19 cellular contexts compared by ENCODE assay signal in genomic region chr17:44191389-44191788, GRCh38. TPM values are rescaled to one million over a fixed set of nuclear protein-coding genes. Genes with fewer than 3 reads are reported as not detected.
DNase-seq lines count a peak whose midpoint lies in the region; ATAC-seq and TF ChIP-seq lines count a peak whose summit lies in the region.
"Had no signal": no experiment of that assay in that cellular context is flagged by ENCODE, and none has a peak within 500 bp of the region (broad histone marks: within the 10 kb centered on the region; RNA-seq: fewer than 3 reads in every experiment).

No MANE protein-coding gene starts in this region.

- H3K18ac ChIP-seq in neuronal stem cell (ENCODE audit: low read length) = no peak overlapping the region

- CTCF ChIA-PET in CD4-positive, alpha-beta T cell (lab: Charles Lee) = no interaction called here

- H3K79me2 ChIP-seq in GM23338 (replicated peaks; ENCODE audit: insufficient read depth) = peaks cover 13% of the 10 kb centered on the region

- DNase-seq in CD4-positive, alpha-beta T cell = no peak
- DNase-seq in GM23338 (ENCODE audit: low spot score) (no peak), neuronal stem cell (ENCODE audit: low spot score) (no peak), psoas muscle (no peak), mucosa of gallbladder (ENCODE audit: low spot score) (no peak), HT-29 (ENCODE audit: low spot score) (no peak)
- DNase-seq: activated CD4-positive, alpha-beta memory T cell treated with anti-CD3 and anti-CD28 coated beads, Interleukin-2, amount 10 ng/mL, durations not matched to agents 7 days and 5 days; activated gamma-delta T cell treated with Interleukin-2 at 50 U/mL for 16 hours; immature natural killer cell; mammary epithelial cell; NCI-H1417 treated with DMSO at 0.1 percent for 48 hours; NCI-H2227 treated with DMSO at 0.1 percent for 48 hours; ovary; SIG-M5; stimulated activated naive CD8-positive, alpha-beta T cell treated with anti-CD3 and anti-CD28 coated beads, Interleukin-15, Interleukin-2, amounts not matched to agents 100 U/mL and 50 U/mL, for 24 hours had no signal

- WGBS in neuronal stem cell (ENCODE audit: extremely low coverage in 2 of 2, insufficient read length in 2 of 2, insufficient replicate concordance in 1 of 2), 2 donors = no CpG with 5 or more reads among the region's 4 CpGs
- WGBS in psoas muscle, 3 donors = 40 to 49% (median 43%) methylated on average over 4 of the region's 4 CpGs

- H3K4me2 ChIP-seq in GM23338 (peak overlapping the region; percentile 64; the same call in 1 of the 2 replicates), neuronal stem cell (ENCODE audit: insufficient read depth, low read length, poor library complexity, severe bottlenecking) (no peak overlapping the region)
- H3K4me2 ChIP-seq: KMS-11 had no signal

- H3K4ac ChIP-seq in neuronal stem cell (ENCODE audit: low read length) = no peak overlapping the region

- intact Hi-C loops in CD4-positive, alpha-beta T cell (cut with DNase I, micrococcal nuclease) = no loop called here
- intact Hi-C loops in psoas muscle (cut with DNase I) = no loop called here

- peak overlapping the region; percentile 66 for H3K27ac Mint-ChIP-seq in CD4-positive, alpha-beta T cell
- peak overlapping the region; percentile 89 for H3K27ac Mint-ChIP-seq in GM23338
- H3K27ac Mint-ChIP-seq in brain = peak overlapping the region; percentile 61 to 97 (median 81)
- H3K27ac Mint-ChIP-seq: activated CD4-positive, alpha-beta memory T cell treated with anti-CD3 and anti-CD28 coated beads, Interleukin-2, amount 10 ng/mL, durations not matched to agents 7 days and 5 days had no signal

- H4K20me1 ChIP-seq in GM23338 (replicated peaks; ENCODE audit: insufficient read depth) = peaks cover 4% of the 10 kb centered on the region; the same call in 1 of the 2 replicates

- no peak overlapping the region for H4K91ac ChIP-seq in neuronal stem cell (ENCODE audit: low read depth, low read length, poor library complexity)

- H3K27ac ChIP-seq in CD4-positive, alpha-beta T cell (ENCODE audit: low read depth, low read length) = no peak overlapping the region
- H3K27ac ChIP-seq in GM23338 (ENCODE audit: low read depth) (peak overlapping the region; percentile 74), neuronal stem cell (replicated peaks; ENCODE audit: low read length) (peak overlapping the region; percentile 40), psoas muscle (no peak overlapping the region)
- H3K27ac ChIP-seq: KMS-11, ovary had no signal

- H2BK120ac ChIP-seq in neuronal stem cell (ENCODE audit: low read depth, low read length) = no peak overlapping the region

- no peaks in the 10 kb centered on the region for H3K9me3 ChIP-seq in CD4-positive, alpha-beta T cell (ENCODE audit: control insufficient read depth, low read length)
- no peaks in the 10 kb centered on the region for H3K9me3 ChIP-seq in neuronal stem cell (replicated peaks in 1 of 2; ENCODE audit: control insufficient read depth in 2 of 2, insufficient read depth in 1 of 2, low read depth in 1 of 2, low read length in 2 of 2)
- H3K9me3 ChIP-seq in psoas muscle = no peaks in the 10 kb centered on the region
- H3K9me3 ChIP-seq: HAP-1, ovary had no signal

- H3K36me3 ChIP-seq in GM23338 (ENCODE audit: insufficient read depth) (peaks cover 12% of the 10 kb centered on the region), neuronal stem cell (replicated peaks in 1 of 2; ENCODE audit: control insufficient read depth in 2 of 2, insufficient read depth in 2 of 2, low read length in 2 of 2) (peaks cover 41 to 69% of the 10 kb centered on the region in 2 donors), psoas muscle (ENCODE audit: insufficient read depth in 1 of 2, low read depth in 1 of 2) (peaks cover 5 to 71% of the 10 kb centered on the region in 2 donors)
- H3K36me3 ChIP-seq: ovary had no signal

- no peak overlapping the region for H2BK12ac ChIP-seq in neuronal stem cell (ENCODE audit: low read length)

- no peaks in the 10 kb centered on the region for H3K27me3 Mint-ChIP-seq in CD4-positive, alpha-beta T cell
- H3K27me3 Mint-ChIP-seq in GM23338 (ENCODE audit: insufficient read depth, low read depth, poor library complexity) (peaks cover 17% of the 10 kb centered on the region), brain (peaks cover 6% of the 10 kb centered on the region)
- H3K27me3 Mint-ChIP-seq: activated CD4-positive, alpha-beta memory T cell treated with anti-CD3 and anti-CD28 coated beads, Interleukin-2, amount 10 ng/mL, durations not matched to agents 7 days and 5 days had no signal

- no peak overlapping the region for H2BK15ac ChIP-seq in neuronal stem cell (ENCODE audit: low read length)

- peaks cover 28% of the 10 kb centered on the region for H3K4me1 Mint-ChIP-seq in CD4-positive, alpha-beta T cell (ENCODE audit: low read depth)
- H3K4me1 Mint-ChIP-seq in GM23338 = peaks cover 32% of the 10 kb centered on the region
- peaks cover 49% of the 10 kb centered on the region for H3K4me1 Mint-ChIP-seq in brain

- no peak for TF ChIP-seq CTCF in CD4-positive, alpha-beta T cell (IDR thresholded peaks at IDR 0.05)
- TF ChIP-seq CTCF in GM23338 (conservative IDR thresholded peaks at IDR 0.05; ENCODE audit: low read depth in 2 of 2) (no peak), brain (conservative IDR thresholded peaks at IDR 0.05) (no peak), psoas muscle (IDR thresholded peaks at IDR 0.05) (no peak)

- no peak overlapping the region for H4K8ac ChIP-seq in neuronal stem cell (ENCODE audit: low read depth, low read length)

- no peak overlapping the region for H3K23ac ChIP-seq in neuronal stem cell (ENCODE audit: low read depth, low read length, poor library complexity)

- no peaks in the 10 kb centered on the region for H3K9me2 ChIP-seq in GM23338 (ENCODE audit: insufficient read depth)

- H3K4me3 ChIP-seq in GM23338 (peak overlapping the region; percentile 10; the same call in 1 of the 2 replicates), neuronal stem cell (ENCODE audit: low read length in 2 of 2) (no peak overlapping the region), psoas muscle (no peak overlapping the region)
- H3K4me3 ChIP-seq: HAP-1, ovary had no signal

- H3K9ac ChIP-seq in neuronal stem cell (ENCODE audit: low read depth, low read length, poor library complexity) = no peak overlapping the region
- H3K9ac ChIP-seq: KMS-11 had no signal

- H3K79me1 ChIP-seq in neuronal stem cell (ENCODE audit: low read depth, low read length) = peaks cover 13% of the 10 kb centered on the region

- no peaks in the 10 kb centered on the region for H3K27me3 ChIP-seq in CD4-positive, alpha-beta T cell (ENCODE audit: control insufficient read depth, insufficient read depth, low read length)
- H3K27me3 ChIP-seq in GM23338 (ENCODE audit: insufficient read depth) (no peaks in the 10 kb centered on the region), neuronal stem cell (ENCODE audit: control insufficient read depth in 3 of 3, insufficient read depth in 3 of 3, low read depth in 1 of 3, low read length in 3 of 3) (no peaks in the 10 kb centered on the region), psoas muscle (ENCODE audit: insufficient read depth in 3 of 3, low read length in 2 of 3) (no peaks in the 10 kb centered on the region)
- H3K27me3 ChIP-seq: ovary had no signal

- peaks cover 28% of the 10 kb centered on the region for H3K4me1 ChIP-seq in GM23338 (ENCODE audit: insufficient read depth)
- peaks cover 0 to 3% of the 10 kb centered on the region in 2 donors for H3K4me1 ChIP-seq in neuronal stem cell (ENCODE audit: control insufficient read depth in 2 of 2, insufficient read depth in 1 of 2, low read depth in 1 of 2, low read length in 2 of 2)
- H3K4me1 ChIP-seq in psoas muscle = peaks cover 9% of the 10 kb centered on the region

- H2AFZ ChIP-seq in GM23338 (no peak overlapping the region), neuronal stem cell (ENCODE audit: low read length) (no peak overlapping the region)

- no peak overlapping the region for H2AK5ac ChIP-seq in neuronal stem cell (ENCODE audit: low read depth, low read length)

- peak overlapping the region; percentile 79 for H3K4me3 Mint-ChIP-seq in CD4-positive, alpha-beta T cell
- H3K4me3 Mint-ChIP-seq in GM23338 (peak overlapping the region; percentile 43; the same call in 1 of the 3 replicates), brain (peak overlapping the region in 3 of 5 experiments; percentile 36 to 85 (median 66))
- H3K4me3 Mint-ChIP-seq: activated CD4-positive, alpha-beta memory T cell treated with anti-CD3 and anti-CD28 coated beads, Interleukin-2, amount 10 ng/mL, durations not matched to agents 7 days and 5 days; immature natural killer cell had no signal

- POLR2A ChIA-PET in CD4-positive, alpha-beta T cell (lab: Charles Lee) = interaction anchor here (1.2 kb wide), 1 partner anchor 9 kb away, joined by 3 read pairs; no protein-coding TSS in a partner anchor

- ATAC-seq in CD4-positive, alpha-beta T cell (ENCODE audit: poor library complexity) = no peak
- ATAC-seq in GM23338 (no peak; the same call in 2 of the 3 replicates), psoas muscle (no peak)
- ATAC-seq: stimulated activated naive CD8-positive, alpha-beta T cell treated with anti-CD3 and anti-CD28 coated beads, Interleukin-15, Interleukin-2, amounts not matched to agents 100 U/mL and 50 U/mL, for 24 hours had no signal

- peaks cover 74% of the 10 kb centered on the region for H3K36me3 Mint-ChIP-seq in CD4-positive, alpha-beta T cell (ENCODE audit: low read depth)
- H3K36me3 Mint-ChIP-seq in GM23338 (ENCODE audit: low read depth) = peaks cover 52% of the 10 kb centered on the region
- peaks cover 41% of the 10 kb centered on the region for H3K36me3 Mint-ChIP-seq in brain

- H3K14ac ChIP-seq in neuronal stem cell (ENCODE audit: low read length) = no peak overlapping the region

- no peaks in the 10 kb centered on the region for H3K9me3 Mint-ChIP-seq in CD4-positive, alpha-beta T cell
- H3K9me3 Mint-ChIP-seq in GM23338 (no peaks in the 10 kb centered on the region), brain (no peaks in the 10 kb centered on the region)
- H3K9me3 Mint-ChIP-seq: activated CD4-positive, alpha-beta memory T cell treated with anti-CD3 and anti-CD28 coated beads, Interleukin-2, amount 10 ng/mL, durations not matched to agents 7 days and 5 days; immature natural killer cell had no signal

- H3F3A ChIP-seq in GM23338 (replicated peaks; ENCODE audit: low read depth) = peaks cover 29% of the 10 kb centered on the region; the same call in 1 of the 2 replicates

- no peak overlapping the region for H2BK5ac ChIP-seq in neuronal stem cell (ENCODE audit: low read length)

RNA-seq across cellular contexts. Expression of gene TMUB2, which starts 4.6 kb away (rescaled TPM):
- 10 to 100 TPM; 33.3 to 34.8 TPM for total RNA-seq in CD4-positive, alpha-beta T cell
- total RNA-seq in GM23338 (2014; rRNA removed; shearing (Covaris generic)) = 15.9 and 20.8 TPM in 2 replicates
- polyA plus RNA-seq in GM23338 (2016; fragmentation: Nextera tagmentation; extraction: Ambion mirVana) (16.5 and 17.0 TPM in 2 replicates), brain (ENCODE audit: insufficient read depth, low read depth, low replicate concordance) (63.5 TPM), psoas muscle (10 to 100 TPM; 22.8 to 44.4 (median 34.7) TPM)
- 22.0 TPM for polyA plus RNA-seq in neuronal stem cell (2013, experiment 1 of 2)
- 22.0 TPM for polyA plus RNA-seq in neuronal stem cell (2013, experiment 2 of 2)
- total RNA-seq in psoas muscle (10 to 100 TPM; 14.1 to 20.9 (median 20.3) TPM), mucosa of gallbladder (49.4 TPM)
- total RNA-seq in HT-29 (2014; rRNA removed; shearing (Covaris generic)) = 41.9 and 45.4 TPM in 2 replicates

RNA-seq across cellular contexts. Expression of gene ATXN7L3, which starts 8.3 kb away (rescaled TPM):
- total RNA-seq in CD4-positive, alpha-beta T cell = 10 to 100 TPM; 85.2 to 99.2 TPM
- total RNA-seq in GM23338 (2014; rRNA removed; shearing (Covaris generic)) = 79.3 and 95.0 TPM in 2 replicates
- 20.3 and 20.6 TPM in 2 replicates for polyA plus RNA-seq in GM23338 (2016; fragmentation: Nextera tagmentation; extraction: Ambion mirVana)
- polyA plus RNA-seq in brain (ENCODE audit: insufficient read depth, low read depth, low replicate concordance) = 77.5 TPM
- 45.0 TPM for polyA plus RNA-seq in neuronal stem cell (2013, experiment 1 of 2)
- polyA plus RNA-seq in neuronal stem cell (2013, experiment 2 of 2) = 44.5 TPM
- 10 to 100 TPM; 25.6 to 42.6 (median 38.8) TPM for total RNA-seq in psoas muscle
- polyA plus RNA-seq in psoas muscle = 10 to 100 TPM; 20.4 to 35.1 (median 21.8) TPM
- total RNA-seq in mucosa of gallbladder = 77.0 TPM
- total RNA-seq in HT-29 (2014; rRNA removed; shearing (Covaris generic)) = 70.5 and 82.7 TPM in 2 replicates

RNA-seq across cellular contexts. Expression of gene ASB16, which starts 20.9 kb away (rescaled TPM):
- total RNA-seq in CD4-positive, alpha-beta T cell = under 1 TPM in 1 of 2 experiments, not detected in 1; 0.11 TPM
- total RNA-seq in GM23338 (2014; rRNA removed; shearing (Covaris generic)) = not detected in 2 replicates
- polyA plus RNA-seq in GM23338 (2016; fragmentation: Nextera tagmentation; extraction: Ambion mirVana) (0.21 and 0.47 TPM in 2 replicates), brain (ENCODE audit: insufficient read depth, low read depth, low replicate concordance) (0.92 TPM), psoas muscle (10 to 100 TPM in 1 of 3 donors, 1 to 10 TPM in 2; 1.1 to 16.5 (median 9.9) TPM)
- 0.13 TPM for polyA plus RNA-seq in neuronal stem cell (2013, experiment 1 of 2)
- polyA plus RNA-seq in neuronal stem cell (2013, experiment 2 of 2) = 0.07 TPM
- total RNA-seq in psoas muscle (10 to 100 TPM; 17.0 to 43.4 (median 26.1) TPM), mucosa of gallbladder (0.58 TPM)
- total RNA-seq in HT-29 (2014; rRNA removed; shearing (Covaris generic)) = 0.03 TPM in 1 of 2 replicates, not detected in the other
- total RNA-seq: G401, mammary epithelial cell had no signal
- polyA plus RNA-seq: mammary epithelial cell had no signal

RNA-seq across cellular contexts. Expression of gene UBTF, which starts 28.1 kb away (rescaled TPM):
- total RNA-seq in CD4-positive, alpha-beta T cell = 100 to 1,000 TPM; 148 to 158 TPM
- total RNA-seq in GM23338 (2014; rRNA removed; shearing (Covaris generic)) = 62.2 and 78.8 TPM in 2 replicates
- polyA plus RNA-seq in GM23338 (2016; fragmentation: Nextera tagmentation; extraction: Ambion mirVana) (27.0 and 29.9 TPM in 2 replicates), brain (ENCODE audit: insufficient read depth, low read depth, low replicate concordance) (112 TPM), psoas muscle (10 to 100 TPM; 36.0 to 49.4 (median 36.1) TPM)
- polyA plus RNA-seq in neuronal stem cell (2013, experiment 1 of 2) = 26.7 TPM
- polyA plus RNA-seq in neuronal stem cell (2013, experiment 2 of 2) = 27.4 TPM
- total RNA-seq in psoas muscle (10 to 100 TPM; 42.3 to 67.5 (median 49.9) TPM), mucosa of gallbladder (95.6 TPM)
- total RNA-seq in HT-29 (2014; rRNA removed; shearing (Covaris generic)) = 61.8 and 65.2 TPM in 2 replicates

RNA-seq across cellular contexts. Expression of gene HROB, which starts 49.7 kb away (rescaled TPM):
- total RNA-seq in CD4-positive, alpha-beta T cell = 1 to 10 TPM; 1.6 TPM
- total RNA-seq in GM23338 (2014; rRNA removed; shearing (Covaris generic)) = 17.0 and 19.0 TPM in 2 replicates
- polyA plus RNA-seq in GM23338 (2016; fragmentation: Nextera tagmentation; extraction: Ambion mirVana) (9.3 TPM in 2 replicates), brain (ENCODE audit: insufficient read depth, low read depth, low replicate concordance) (3.9 TPM), psoas muscle (under 1 TPM; 0.53 to 0.77 (median 0.65) TPM)
- 7.6 TPM for polyA plus RNA-seq in neuronal stem cell (2013, experiment 1 of 2)
- 7.8 TPM for polyA plus RNA-seq in neuronal stem cell (2013, experiment 2 of 2)
- total RNA-seq in psoas muscle (1 to 10 TPM in 1 of 4 donors, under 1 TPM in 3; 0.25 to 1.1 (median 0.39) TPM), mucosa of gallbladder (1.0 TPM)
- total RNA-seq in HT-29 (2014; rRNA removed; shearing (Covaris generic)) = 5.8 and 7.8 TPM in 2 replicates

Comparison
In these comparisons a context has a peak if more than half of its experiments do, and no peak if none do; other contexts are left out.
1. H3K27ac ChIP-seq: peak in GM23338 (single experiment) and neuronal stem cell (single experiment); none in CD4-positive, alpha-beta T cell (single experiment) and psoas muscle (single experiment).
2. RNA of gene ASB16, which starts 20.9 kb away (total RNA-seq): 17.0 to 43.4 TPM in psoas muscle; 0.58 TPM in mucosa of gallbladder (single experiment), 0.11 TPM in CD4-positive, alpha-beta T cell, 0.03 TPM in HT-29 and not detected in GM23338; every median in the first group is over 10 times any median in the second.
3. Peak in every context shown above with its lines, with median percentiles within 50 percentile points of each other: H3K27ac Mint-ChIP-seq and H3K4me3 Mint-ChIP-seq.